1 cellular context compared by ENCODE assay signal in genomic region chr2:9813312-9814128, GRCh38.
TF ChIP-seq lines count a peak whose summit lies in the region.

No MANE protein-coding gene starts in this region.

TF ChIP-seq in HCT116, 20 proteins besides CTCF, POLR2A, EP300 and RAD21 (continued from another document):
- TF ChIP-seq REST (IDR thresholded peaks at IDR 0.05; ENCODE audit: low read depth) = no peak
